In the genomic region with DNA sequence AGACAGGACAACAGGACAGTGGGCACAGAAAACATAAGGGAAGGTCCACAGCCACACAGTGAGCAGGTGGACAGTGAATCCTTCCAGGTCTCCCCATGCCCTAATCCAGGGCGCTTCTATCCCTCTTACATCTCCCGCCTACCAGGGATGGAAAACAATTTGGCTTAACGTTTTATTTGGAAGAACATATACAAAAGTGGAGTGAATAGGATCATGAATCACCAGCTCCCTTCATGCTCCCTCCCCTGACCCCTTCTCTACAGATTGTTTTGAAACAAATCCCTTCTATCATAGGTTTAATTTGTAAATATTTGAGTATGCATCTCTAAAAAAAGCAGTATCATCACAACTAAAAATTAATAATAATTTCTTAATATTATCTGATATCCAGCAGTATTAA, we compare ENCODE assay signal across 1 cellular context.
TF ChIP-seq lines count a peak whose summit lies in the region.

No MANE protein-coding gene starts in this region.

TF ChIP-seq in HepG2, 621 proteins besides CTCF, POLR2A, EP300 and RAD21:
- TF ChIP-seq, protein P1, sequence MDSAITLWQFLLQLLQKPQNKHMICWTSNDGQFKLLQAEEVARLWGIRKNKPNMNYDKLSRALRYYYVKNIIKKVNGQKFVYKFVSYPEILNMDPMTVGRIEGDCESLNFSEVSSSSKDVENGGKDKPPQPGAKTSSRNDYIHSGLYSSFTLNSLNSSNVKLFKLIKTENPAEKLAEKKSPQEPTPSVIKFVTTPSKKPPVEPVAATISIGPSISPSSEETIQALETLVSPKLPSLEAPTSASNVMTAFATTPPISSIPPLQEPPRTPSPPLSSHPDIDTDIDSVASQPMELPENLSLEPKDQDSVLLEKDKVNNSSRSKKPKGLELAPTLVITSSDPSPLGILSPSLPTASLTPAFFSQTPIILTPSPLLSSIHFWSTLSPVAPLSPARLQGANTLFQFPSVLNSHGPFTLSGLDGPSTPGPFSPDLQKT (CRISPR knock-in tag; IDR thresholded peaks at IDR 0.05; ENCODE audit: borderline replicate concordance): no peak
- no peak for TF ChIP-seq TBX3 (IDR thresholded peaks at IDR 0.05; ENCODE audit: borderline replicate concordance)
- TF ChIP-seq, protein P2, sequence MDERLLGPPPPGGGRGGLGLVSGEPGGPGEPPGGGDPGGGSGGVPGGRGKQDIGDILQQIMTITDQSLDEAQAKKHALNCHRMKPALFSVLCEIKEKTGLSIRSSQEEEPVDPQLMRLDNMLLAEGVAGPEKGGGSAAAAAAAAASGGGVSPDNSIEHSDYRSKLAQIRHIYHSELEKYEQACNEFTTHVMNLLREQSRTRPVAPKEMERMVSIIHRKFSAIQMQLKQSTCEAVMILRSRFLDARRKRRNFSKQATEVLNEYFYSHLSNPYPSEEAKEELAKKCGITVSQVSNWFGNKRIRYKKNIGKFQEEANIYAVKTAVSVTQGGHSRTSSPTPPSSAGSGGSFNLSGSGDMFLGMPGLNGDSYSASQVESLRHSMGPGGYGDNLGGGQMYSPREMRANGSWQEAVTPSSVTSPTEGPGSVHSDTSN (CRISPR knock-in tag; IDR thresholded peaks at IDR 0.05): no peak
- no peak for TF ChIP-seq TSC22D2 (CRISPR knock-in tag; IDR thresholded peaks at IDR 0.05; ENCODE audit: borderline replicate concordance)
- no peak for TF ChIP-seq ZNF644 (CRISPR knock-in tag; IDR thresholded peaks at IDR 0.05; ENCODE audit: low read depth)
- TF ChIP-seq NR2F2 (IDR thresholded peaks at IDR 0.05; ENCODE audit: borderline replicate concordance, low read depth): no peak
- TF ChIP-seq ZNF781 (CRISPR knock-in tag; IDR thresholded peaks at IDR 0.05; ENCODE audit: borderline replicate concordance, not compliant biosample characterization): no peak
- TF ChIP-seq, protein P3, sequence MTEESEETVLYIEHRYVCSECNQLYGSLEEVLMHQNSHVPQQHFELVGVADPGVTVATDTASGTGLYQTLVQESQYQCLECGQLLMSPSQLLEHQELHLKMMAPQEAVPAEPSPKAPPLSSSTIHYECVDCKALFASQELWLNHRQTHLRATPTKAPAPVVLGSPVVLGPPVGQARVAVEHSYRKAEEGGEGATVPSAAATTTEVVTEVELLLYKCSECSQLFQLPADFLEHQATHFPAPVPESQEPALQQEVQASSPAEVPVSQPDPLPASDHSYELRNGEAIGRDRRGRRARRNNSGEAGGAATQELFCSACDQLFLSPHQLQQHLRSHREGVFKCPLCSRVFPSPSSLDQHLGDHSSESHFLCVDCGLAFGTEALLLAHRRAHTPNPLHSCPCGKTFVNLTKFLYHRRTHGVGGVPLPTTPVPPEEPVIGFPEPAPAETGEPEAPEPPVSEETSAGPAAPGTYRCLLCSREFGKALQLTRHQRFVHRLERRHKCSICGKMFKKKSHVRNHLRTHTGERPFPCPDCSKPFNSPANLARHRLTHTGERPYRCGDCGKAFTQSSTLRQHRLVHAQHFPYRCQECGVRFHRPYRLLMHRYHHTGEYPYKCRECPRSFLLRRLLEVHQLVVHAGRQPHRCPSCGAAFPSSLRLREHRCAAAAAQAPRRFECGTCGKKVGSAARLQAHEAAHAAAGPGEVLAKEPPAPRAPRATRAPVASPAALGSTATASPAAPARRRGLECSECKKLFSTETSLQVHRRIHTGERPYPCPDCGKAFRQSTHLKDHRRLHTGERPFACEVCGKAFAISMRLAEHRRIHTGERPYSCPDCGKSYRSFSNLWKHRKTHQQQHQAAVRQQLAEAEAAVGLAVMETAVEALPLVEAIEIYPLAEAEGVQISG (CRISPR knock-in tag; IDR thresholded peaks at IDR 0.05): no peak
- TF ChIP-seq, protein P4, sequence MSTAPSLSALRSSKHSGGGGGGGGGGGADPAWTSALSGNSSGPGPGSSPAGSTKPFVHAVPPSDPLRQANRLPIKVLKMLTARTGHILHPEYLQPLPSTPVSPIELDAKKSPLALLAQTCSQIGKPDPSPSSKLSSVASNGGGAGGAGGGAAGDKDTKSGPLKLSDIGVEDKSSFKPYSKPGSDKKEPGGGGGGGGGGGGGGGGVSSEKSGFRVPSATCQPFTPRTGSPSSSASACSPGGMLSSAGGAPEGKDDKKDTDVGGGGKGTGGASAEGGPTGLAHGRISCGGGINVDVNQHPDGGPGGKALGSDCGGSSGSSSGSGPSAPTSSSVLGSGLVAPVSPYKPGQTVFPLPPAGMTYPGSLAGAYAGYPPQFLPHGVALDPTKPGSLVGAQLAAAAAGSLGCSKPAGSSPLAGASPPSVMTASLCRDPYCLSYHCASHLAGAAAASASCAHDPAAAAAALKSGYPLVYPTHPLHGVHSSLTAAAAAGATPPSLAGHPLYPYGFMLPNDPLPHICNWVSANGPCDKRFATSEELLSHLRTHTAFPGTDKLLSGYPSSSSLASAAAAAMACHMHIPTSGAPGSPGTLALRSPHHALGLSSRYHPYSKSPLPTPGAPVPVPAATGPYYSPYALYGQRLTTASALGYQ (CRISPR knock-in tag; IDR thresholded peaks at IDR 0.05): no peak
- TF ChIP-seq, protein P5, sequence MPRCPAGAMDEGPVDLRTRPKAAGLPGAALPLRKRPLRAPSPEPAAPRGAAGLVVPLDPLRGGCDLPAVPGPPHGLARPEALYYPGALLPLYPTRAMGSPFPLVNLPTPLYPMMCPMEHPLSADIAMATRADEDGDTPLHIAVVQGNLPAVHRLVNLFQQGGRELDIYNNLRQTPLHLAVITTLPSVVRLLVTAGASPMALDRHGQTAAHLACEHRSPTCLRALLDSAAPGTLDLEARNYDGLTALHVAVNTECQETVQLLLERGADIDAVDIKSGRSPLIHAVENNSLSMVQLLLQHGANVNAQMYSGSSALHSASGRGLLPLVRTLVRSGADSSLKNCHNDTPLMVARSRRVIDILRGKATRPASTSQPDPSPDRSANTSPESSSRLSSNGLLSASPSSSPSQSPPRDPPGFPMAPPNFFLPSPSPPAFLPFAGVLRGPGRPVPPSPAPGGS (CRISPR knock-in tag; IDR thresholded peaks at IDR 0.05): no peak
- TF ChIP-seq SAFB2 (CRISPR knock-in tag; IDR thresholded peaks at IDR 0.05; ENCODE audit: borderline replicate concordance, low read depth): no peak
- no peak for TF ChIP-seq FOXJ3 (CRISPR knock-in tag; IDR thresholded peaks at IDR 0.05; ENCODE audit: borderline replicate concordance)
- no peak for TF ChIP-seq BRD4 (CRISPR knock-in tag; IDR thresholded peaks at IDR 0.05)
- TF ChIP-seq ARNT2 (CRISPR knock-in tag; IDR thresholded peaks at IDR 0.05; ENCODE audit: low read depth): no peak
- TF ChIP-seq GTF2F1 (IDR thresholded peaks at IDR 0.05; ENCODE audit: low read length): no peak
- no peak for TF ChIP-seq RBFOX2 (IDR thresholded peaks at IDR 0.05; ENCODE audit: low read depth, low read length)
